11 cellular contexts compared by ENCODE assay signal in genomic region chr2:159710601-159711180, GRCh38. TPM values are rescaled to one million over a fixed set of nuclear protein-coding genes. Genes with fewer than 3 reads are reported as not detected.
DNase-seq lines count a peak whose midpoint lies in the region; ATAC-seq, FAIRE-seq and TF ChIP-seq lines count a peak whose summit lies in the region.
"Had no signal": no experiment of that assay in that cellular context is flagged by ENCODE, and none has a peak within 500 bp of the region (broad histone marks: within the 10 kb centered on the region; RNA-seq: fewer than 3 reads in every experiment).

No MANE protein-coding gene starts in this region.

- H3K4me1 Mint-ChIP-seq in activated naive CD8-positive, alpha-beta T cell treated with anti-CD3 and anti-CD28 coated beads for 36 hours = peaks cover 17% of the 10 kb centered on the region

- peak; percentile 72 for FAIRE-seq in H54 (lab: Jason Lieb, UNC)

- no peak for TF ChIP-seq POLR2A in H54 (IDR thresholded peaks at IDR 0.05; ENCODE audit: low read depth, low read length)

- no peaks in the 10 kb centered on the region for H3K9me3 ChIP-seq in iPS-20b (ENCODE audit: insufficient read depth, low read depth, low read length)

- peak overlapping the region; percentile 100; the same call in 1 of the 2 replicates for H3K9ac ChIP-seq in iPS-20b (ENCODE audit: low read depth, low read length)

- no peaks in the 10 kb centered on the region for H3K27me3 ChIP-seq in iPS-20b (ENCODE audit: insufficient read depth, low read length)

- ATAC-seq in HG02970 (IDR thresholded peaks at IDR 0.05; ENCODE audit: low FRiP score, unreplicated experiment) = no peak

- peak overlapping the region; percentile 45 for H3K27ac Mint-ChIP-seq in activated naive CD8-positive, alpha-beta T cell treated with anti-CD3 and anti-CD28 coated beads for 36 hours

- H3K4me3 Mint-ChIP-seq in activated naive CD8-positive, alpha-beta T cell treated with anti-CD3 and anti-CD28 coated beads for 36 hours = no peak overlapping the region

- H3K36me3 ChIP-seq in iPS-20b (ENCODE audit: insufficient read depth, low read depth, low read length) = peaks cover 6% of the 10 kb centered on the region; the same call in 1 of the 2 replicates

- peaks cover 5% of the 10 kb centered on the region for H3K4me1 ChIP-seq in iPS-20b (ENCODE audit: insufficient read depth, low read length)

- peak; percentile 21 for DNase-seq in AG08396 (ENCODE audit: low spot score)
- DNase-seq in H54 (ENCODE audit: insufficient read length, low spot score) = no peak
- no peak for DNase-seq in activated naive CD8-positive, alpha-beta T cell treated with anti-CD3 and anti-CD28 coated beads for 36 hours
- DNase-seq in NCI-H345 (lab: John Stamatoyannopoulos, UW) = no peak
- no peak for DNase-seq in medulla oblongata (ENCODE audit: extremely low spot score)
- no peak for DNase-seq in GOT3 (lab: John Stamatoyannopoulos, UW)
- DNase-seq: activated gamma-delta T cell treated with Interleukin-2 at 50 U/mL for 16 hours, SHP77 had no signal

- H3K27ac ChIP-seq in iPS-20b (ENCODE audit: low read length) = no peak overlapping the region

- no peaks in the 10 kb centered on the region for H3K9me3 Mint-ChIP-seq in activated naive CD8-positive, alpha-beta T cell treated with anti-CD3 and anti-CD28 coated beads for 36 hours
- H3K9me3 Mint-ChIP-seq: IgD-negative memory B cell had no signal

- H3K36me3 Mint-ChIP-seq in activated naive CD8-positive, alpha-beta T cell treated with anti-CD3 and anti-CD28 coated beads for 36 hours = peaks cover 36% of the 10 kb centered on the region

- H3K27me3 Mint-ChIP-seq in activated naive CD8-positive, alpha-beta T cell treated with anti-CD3 and anti-CD28 coated beads for 36 hours = peaks cover 5% of the 10 kb centered on the region
- H3K27me3 Mint-ChIP-seq: IgD-negative memory B cell had no signal

- H3K4me3 ChIP-seq in iPS-20b (ENCODE audit: low read length) = peak overlapping the region; percentile 91; the same call in 1 of the 2 replicates

RNA-seq across cellular contexts. Expression of gene MARCHF7, which starts 1.6 kb away (rescaled TPM):
- total RNA-seq in activated naive CD8-positive, alpha-beta T cell treated with anti-CD3 and anti-CD28 coated beads for 36 hours = 10 to 100 TPM; 85.4 to 86.8 TPM
